ENCODE assay signal across 17 cellular contexts in genomic region chr18:11027862-11028261, GRCh38.
A peak's percentile ranks its signal among the peaks of the same experiment; 100 is the strongest.
DNase-seq lines count a peak whose midpoint lies in the region; ATAC-seq and FAIRE-seq lines count a peak whose summit lies in the region.
"Had no signal": no experiment of that assay in that cellular context is flagged by ENCODE, and none has a peak within 500 bp of the region (broad histone marks: within the 10 kb centered on the region; RNA-seq: fewer than 3 reads in every experiment).

No MANE protein-coding gene starts in this region.

- FAIRE-seq in urothelium cell line (lab: Jason Lieb, UNC) = no peak

- no peak overlapping the region for H3K4me3 ChIP-seq in MG63
- H3K4me3 ChIP-seq: coronary artery, skin epidermis had no signal

- H3K27me3 ChIP-seq in MG63 = no peaks in the 10 kb centered on the region

- ATAC-seq in GM18502 (IDR thresholded peaks at IDR 0.05; ENCODE audit: poor library complexity, unreplicated experiment) (peak; percentile 69), GM21529 (IDR thresholded peaks at IDR 0.05; ENCODE audit: unreplicated experiment) (peak; percentile 69), HG03439 (IDR thresholded peaks at IDR 0.05; ENCODE audit: unreplicated experiment) (peak; percentile 79)
- ATAC-seq: activated CD8-positive, alpha-beta memory T cell treated with anti-CD3 and anti-CD28 coated beads, Interleukin-2, amount 10 ng/mL, durations not matched to agents 7 days and 5 days; natural killer cell treated with Interleukin-12 subunit alpha and Interleukin-12 subunit beta and Interleukin-15 and Interleukin-18, amount 100 ng/mL, for 72 hours; T-helper 17 cell had no signal

- no peaks in the 10 kb centered on the region for H3K9me3 ChIP-seq in MG63

- DNase-seq in lung microvascular endothelial cell (ENCODE audit: low read depth in 2 of 2) (peak; percentile 25 to 43), urothelium cell line (ENCODE audit: low spot score) (no peak), MG63 (no peak)
- no peak for DNase-seq in stimulated activated CD8-positive, alpha-beta memory T cell treated with anti-CD3 and anti-CD28 coated beads, Interleukin-4, amount 100 ng/mL, for 48 hours
- DNase-seq: activated CD4-positive, alpha-beta T cell treated with anti-CD3 and anti-CD28 coated beads for 1 hour; activated CD8-positive, alpha-beta memory T cell treated with anti-CD3 and anti-CD28 coated beads, Interleukin-2, amount 10 ng/mL, durations not matched to agents 7 days and 5 days; hippocampal formation; islet precursor cell; NCI-H526 treated with DMSO at 0.1 percent for 48 hours; stimulated activated CD4-positive, alpha-beta T cell treated with anti-CD3 and anti-CD28 coated beads, Interleukin-4, amount 100 ng/mL, for 1 hour; T-helper 17 cell had no signal

- H3K36me3 ChIP-seq in MG63 = peaks cover 11% of the 10 kb centered on the region

Comparison
In these comparisons a context has a peak if more than half of its experiments do, and no peak if none do; other contexts are left out.
1. DNase-seq: peak in lung microvascular endothelial cell (2 of 2); none in urothelium cell line (single experiment), stimulated activated CD8-positive, alpha-beta memory T cell treated with anti-CD3 and anti-CD28 coated beads, Interleukin-4, amount 100 ng/mL, for 48 hours (single experiment) and MG63 (single experiment).
2. Peak in every context shown above with its lines, with median percentiles within 50 percentile points of each other: ATAC-seq.